ENCODE assay signal across 20 cellular contexts in genomic region chr10:45044290-45044689, GRCh38.
"Had no signal": no experiment of that assay in that cellular context is flagged by ENCODE, and none has a peak within 500 bp of the region (broad histone marks: within the 10 kb centered on the region; RNA-seq: fewer than 3 reads in every experiment).

No MANE protein-coding gene starts in this region.

- H3K27me3 Mint-ChIP-seq: activated CD8-positive, alpha-beta T cell treated with anti-CD3 and anti-CD28 coated beads for 36 hours; activated naive CD8-positive, alpha-beta T cell treated with anti-CD3 and anti-CD28 coated beads, Interleukin-2, amount 50 U/mL, for 24 hours had no signal

- H3K27ac ChIP-seq: heart right ventricle, neutrophil, ovary, prostate gland, spleen, thoracic aorta, upper lobe of right lung had no signal

- H3K9me3 ChIP-seq: neutrophil, ovary, prostate gland, thoracic aorta, upper lobe of right lung had no signal

- ATAC-seq: activated CD8-positive, alpha-beta memory T cell treated with anti-CD3 and anti-CD28 coated beads, Interleukin-2, amount 10 ng/mL, durations not matched to agents 7 days and 5 days; activated CD8-positive, alpha-beta T cell treated with anti-CD3 and anti-CD28 coated beads for 36 hours; activated naive CD8-positive, alpha-beta T cell treated with anti-CD3 and anti-CD28 coated beads, Interleukin-2, amount 50 U/mL, for 24 hours; heart right ventricle; left lobe of liver; T-helper 17 cell; upper lobe of right lung had no signal

- H3K36me3 Mint-ChIP-seq: activated CD8-positive, alpha-beta memory T cell treated with anti-CD3 and anti-CD28 coated beads, Interleukin-2, amount 10 ng/mL, durations not matched to agents 7 days and 5 days; activated naive CD4-positive, alpha-beta T cell treated with anti-CD3 and anti-CD28 coated beads, Interleukin-2, amount 10 ng/mL, durations not matched to agents 7 days and 5 days had no signal

- H3K27me3 ChIP-seq: heart right ventricle, neutrophil, ovary, spleen, upper lobe of right lung had no signal

- H3K27ac Mint-ChIP-seq: activated CD8-positive, alpha-beta memory T cell treated with anti-CD3 and anti-CD28 coated beads, Interleukin-2, amount 10 ng/mL, durations not matched to agents 7 days and 5 days; activated CD8-positive, alpha-beta T cell treated with anti-CD3 and anti-CD28 coated beads for 36 hours; activated naive CD4-positive, alpha-beta T cell treated with anti-CD3 and anti-CD28 coated beads, Interleukin-2, amount 10 ng/mL, durations not matched to agents 7 days and 5 days; activated naive CD8-positive, alpha-beta T cell treated with anti-CD3 and anti-CD28 coated beads, Interleukin-2, amount 50 U/mL, for 24 hours; nephron; T-helper 17 cell had no signal

- H3K4me1 Mint-ChIP-seq: activated CD8-positive, alpha-beta memory T cell treated with anti-CD3 and anti-CD28 coated beads, Interleukin-2, amount 10 ng/mL, durations not matched to agents 7 days and 5 days; activated naive CD4-positive, alpha-beta T cell treated with anti-CD3 and anti-CD28 coated beads, Interleukin-2, amount 10 ng/mL, durations not matched to agents 7 days and 5 days; activated naive CD8-positive, alpha-beta T cell treated with anti-CD3 and anti-CD28 coated beads, Interleukin-2, amount 50 U/mL, for 24 hours; nephron had no signal

- H3K36me3 ChIP-seq: heart right ventricle, neutrophil, ovary, prostate gland, spleen, thoracic aorta, upper lobe of right lung had no signal

- H3K4me3 Mint-ChIP-seq: activated CD8-positive, alpha-beta memory T cell treated with anti-CD3 and anti-CD28 coated beads, Interleukin-2, amount 10 ng/mL, durations not matched to agents 7 days and 5 days; activated CD8-positive, alpha-beta T cell treated with anti-CD3 and anti-CD28 coated beads for 36 hours; activated naive CD4-positive, alpha-beta T cell treated with anti-CD3 and anti-CD28 coated beads, Interleukin-2, amount 10 ng/mL, durations not matched to agents 7 days and 5 days; activated naive CD8-positive, alpha-beta T cell treated with anti-CD3 and anti-CD28 coated beads, Interleukin-2, amount 50 U/mL, for 24 hours; nephron; T-helper 17 cell had no signal

- H3K4me1 ChIP-seq: heart right ventricle, prostate gland, spleen, upper lobe of right lung had no signal

- DNase-seq: activated CD4-positive, alpha-beta T cell treated with anti-CD3 and anti-CD28 coated beads for 48 hours; activated CD8-positive, alpha-beta memory T cell treated with anti-CD3 and anti-CD28 coated beads, Interleukin-2, amount 10 ng/mL, durations not matched to agents 7 days and 5 days; activated CD8-positive, alpha-beta T cell treated with anti-CD3 and anti-CD28 coated beads for 36 hours; activated effector memory CD4-positive, alpha-beta T cell treated with anti-CD3 and anti-CD28 coated beads, Interleukin-2, amount 50 U/mL, for 16 hours; activated naive CD4-positive, alpha-beta T cell treated with anti-CD3 and anti-CD28 coated beads, Interleukin-2, amount 10 ng/mL, durations not matched to agents 7 days and 5 days; activated naive CD8-positive, alpha-beta T cell treated with anti-CD3 and anti-CD28 coated beads, Interleukin-2, amount 50 U/mL, for 24 hours; activated T-cell treated with anti-CD3 and anti-CD28 coated beads for 4 hours; heart right ventricle; ovary; spleen; stimulated activated CD4-positive, alpha-beta T cell treated with anti-CD3 and anti-CD28 coated beads, Interleukin-4, amount 100 ng/mL, for 1 hour; stimulated activated naive CD4-positive, alpha-beta T cell treated with Interleukin-2 at 50 U/mL for 16 hours; SW 1271; T-helper 17 cell; upper lobe of right lung had no signal

- H3K4me3 ChIP-seq: heart right ventricle, ovary, prostate gland, spleen, thoracic aorta, upper lobe of right lung had no signal
